Comparison of ENCODE assay signal across 8 cellular contexts in the genomic region with DNA sequence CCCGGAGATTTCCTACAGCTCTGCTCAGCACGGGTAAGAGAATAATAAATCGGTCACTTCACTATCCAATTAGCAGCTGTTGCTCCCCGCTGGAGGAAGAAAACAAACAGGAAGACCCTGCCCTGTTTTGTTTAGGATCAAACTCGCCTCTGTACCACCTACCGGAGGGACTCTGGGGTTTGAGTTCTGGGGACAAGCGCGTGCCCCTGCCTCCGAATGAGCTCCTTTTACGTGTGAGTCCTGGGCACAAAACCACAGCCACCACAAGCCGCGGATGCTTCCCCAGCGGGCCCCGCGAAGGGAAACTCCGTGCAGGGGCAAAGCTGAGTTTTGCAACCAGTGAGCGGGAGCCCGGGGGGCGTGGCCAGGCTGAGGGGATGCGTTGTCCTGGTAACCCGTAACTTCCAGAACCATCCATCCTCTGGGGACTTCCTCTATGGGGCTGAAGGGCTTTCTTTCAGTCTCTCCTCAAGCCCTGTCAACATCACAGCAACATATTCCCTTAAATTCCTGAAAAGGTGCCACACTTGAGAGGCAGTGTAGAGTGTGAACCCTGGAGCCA.
DNase-seq lines count a peak whose midpoint lies in the region; ATAC-seq and TF ChIP-seq lines count a peak whose summit lies in the region.

No MANE protein-coding gene starts in this region.

- peak overlapping the region; percentile 92 for H3K4me2 ChIP-seq in IMR-90 (ENCODE audit: low read depth, low read length)

- H2BK15ac ChIP-seq in IMR-90 (ENCODE audit: low read depth, low read length): no peak overlapping the region

- H3K27me3 ChIP-seq in IMR-90 (ENCODE audit: control insufficient read depth, insufficient read depth, low read length) (peaks cover 48% of the 10 kb centered on the region), aorta (ENCODE audit: control insufficient read depth in 1 of 2, insufficient read depth in 2 of 2, low read length in 1 of 2) (no peaks in the 10 kb centered on the region)

- H4K20me1 ChIP-seq in IMR-90 (ENCODE audit: insufficient read depth, low read length): no peaks in the 10 kb centered on the region

- H3K4me3 ChIP-seq in IMR-90 (ENCODE audit: insufficient read depth, low read depth, low read length) (peak overlapping the region; percentile 42), retinal pigment epithelial cell (ENCODE audit: low read length) (peak overlapping the region; percentile 43), aorta (ENCODE audit: low read length in 2 of 2) (peak overlapping the region; percentile 9 to 15)

- H4K5ac ChIP-seq in IMR-90 (ENCODE audit: low read depth, low read length): no peak overlapping the region; the same call in 1 of the 2 replicates

- dilution Hi-C loops in IMR-90 (cut with HindIII; ENCODE audit: low sequenced_read_pairs, unreplicated experiment): no loop called here

- no peak for TF ChIP-seq RAD21 in IMR-90 (IDR thresholded peaks at IDR 0.05; ENCODE audit: low read length)

- intact Hi-C loops in IMR-90 (cut with micrococcal nuclease) (no loop called here), aorta (cut with DNase I) (no loop called here)

- H3K18ac ChIP-seq in IMR-90 (ENCODE audit: low read depth, low read length): no peak overlapping the region; the same call in 1 of the 2 replicates

- no peaks in the 10 kb centered on the region for H3K79me1 ChIP-seq in IMR-90 (ENCODE audit: low read depth in 1 of 2, low read length in 2 of 2)

- no peak overlapping the region for H2AK9ac ChIP-seq in IMR-90 (replicated peaks; ENCODE audit: low read depth, low read length, poor library complexity)

- CTCF ChIA-PET in IMR-90 (lab: Yijun Ruan, JAX): interaction anchor here (0.7 to 1.2 kb wide), 2 partner anchors 29 to 225 kb away, joined by 3 read pairs; no protein-coding TSS in a partner anchor

- in situ Hi-C loops in IMR-90 (cut with MboI; ENCODE audit: low sequenced_read_pairs): no loop called here

- H2AFZ ChIP-seq in IMR-90 (replicated peaks; ENCODE audit: low read length, poor library complexity): peak overlapping the region; percentile 77

- no peak for TF ChIP-seq POLR2A in IMR-90 (IDR thresholded peaks at IDR 0.05; ENCODE audit: low read depth, low read length)

- no peak overlapping the region for H2BK20ac ChIP-seq in IMR-90 (ENCODE audit: low read depth, low read length)

- H3K9ac ChIP-seq in IMR-90 (ENCODE audit: low read depth, low read length): no peak overlapping the region; the same call in 1 of the 2 replicates

- H3K56ac ChIP-seq in IMR-90 (ENCODE audit: extremely low read depth, insufficient read depth, low read length): no peak overlapping the region

- no peak overlapping the region for H3K14ac ChIP-seq in IMR-90 (replicated peaks; ENCODE audit: low read depth, low read length)

- ATAC-seq in GM21515 (IDR thresholded peaks at IDR 0.05; ENCODE audit: unreplicated experiment) (peak; percentile 50), IMR-90 (ENCODE audit: low read depth) (peak; percentile 94), aorta (ENCODE audit: low FRiP score) (peak; percentile 91)

- H3K9me3 ChIP-seq in IMR-90 (ENCODE audit: control insufficient read depth, insufficient read depth, low read length) (no peaks in the 10 kb centered on the region), aorta (ENCODE audit: control insufficient read depth, low read length) (no peaks in the 10 kb centered on the region)

- H3K4ac ChIP-seq in IMR-90 (ENCODE audit: low read depth, low read length): no peak overlapping the region

- no peak overlapping the region for H3K23ac ChIP-seq in IMR-90 (ENCODE audit: low read depth, low read length)

- POLR2A ChIA-PET in IMR-90 (lab: Charles Lee; ENCODE audit: unreplicated experiment): no interaction called here

- no peak overlapping the region for H2BK5ac ChIP-seq in IMR-90 (ENCODE audit: low read depth, low read length, poor library complexity, severe bottlenecking)

- TF ChIP-seq CTCF in IMR-90 (conservative IDR thresholded peaks at IDR 0.05; ENCODE audit: low read depth, low read length) (no peak), retinal pigment epithelial cell (conservative IDR thresholded peaks at IDR 0.05; ENCODE audit: low read depth, low read length) (no peak)

- no peak overlapping the region for H2AK5ac ChIP-seq in IMR-90 (ENCODE audit: low read depth, low read length)

- H2BK120ac ChIP-seq in IMR-90 (ENCODE audit: low read depth, low read length): no peak overlapping the region

- H4K8ac ChIP-seq in IMR-90 (ENCODE audit: low read depth in 2 of 2, low read length in 2 of 2): no peak overlapping the region

- no peaks in the 10 kb centered on the region for H3K4me1 ChIP-seq in IMR-90 (ENCODE audit: control insufficient read depth, insufficient read depth, low read length)
- peaks cover 0 to 2% of the 10 kb centered on the region in 2 donors for H3K4me1 ChIP-seq in aorta (ENCODE audit: control insufficient read depth in 1 of 2, insufficient read depth in 2 of 2, low read length in 2 of 2)

- DNase-seq in EH (ENCODE audit: low read depth) (peak; percentile 64), IMR-90 (peak; percentile 60), T-helper 1 cell (peak; percentile 57 to 91 (median 75)), amygdala (lab: John Stamatoyannopoulos, UW) (peak in 54 of 56 donors; percentile 11 to 95 (median 64)), hypothalamus (lab: John Stamatoyannopoulos, UW) (peak; percentile 11 to 89 (median 71)), retinal pigment epithelial cell (ENCODE audit: low read depth) (no peak), aorta (peak; percentile 96 to 97)

- H3K27ac ChIP-seq in IMR-90 (ENCODE audit: insufficient read depth, low read length) (no peak overlapping the region), aorta (ENCODE audit: low read depth in 1 of 2, low read length in 2 of 2) (no peak overlapping the region)

- 0% methylated on average over 6 of the region's 21 CpGs; no CpG with 5 or more reads in 1 of the 2 experiments for WGBS in IMR-90 (ENCODE audit: extremely low coverage in 2 of 2, insufficient read length in 1 of 2), 2 experiments
- 1% methylated on average over 21 of the region's 21 CpGs for WGBS in aorta, 2 donors

- H4K91ac ChIP-seq in IMR-90 (ENCODE audit: insufficient read depth, low read depth, low read length): no peak overlapping the region

- no peaks in the 10 kb centered on the region for H3K9me1 ChIP-seq in IMR-90 (ENCODE audit: insufficient read depth, low read length)

- BruUV-seq in IMR-90 (replicated peaks; lab: Mats Ljungman, UMichigan): no TSS peak

- H3K36me3 ChIP-seq in IMR-90 (ENCODE audit: control insufficient read depth, insufficient read depth, low read length) (no peaks in the 10 kb centered on the region), aorta (ENCODE audit: control insufficient read depth in 1 of 2, insufficient read depth in 2 of 2, low read length in 1 of 2) (no peaks in the 10 kb centered on the region)

TF ChIP-seq in IMR-90, 13 proteins besides CTCF, POLR2A, EP300 and RAD21:
- TF ChIP-seq MAFK (IDR thresholded peaks at IDR 0.05; ENCODE audit: low read depth, low read length) (no peak), CHD1 (IDR thresholded peaks at IDR 0.05; ENCODE audit: low read depth, low read length) (no peak), MXI1 (IDR thresholded peaks at IDR 0.05; ENCODE audit: borderline replicate concordance, low read depth, low read length) (no peak), CEBPB (IDR thresholded peaks at IDR 0.05; ENCODE audit: low read depth, low read length) (peak; percentile 69; the same call in 1 of the 2 replicates), SMC3 (IDR thresholded peaks at IDR 0.05; ENCODE audit: low read depth, low read length) (no peak)
